ENCODE assay signal across 19 cellular contexts in the genomic region with DNA sequence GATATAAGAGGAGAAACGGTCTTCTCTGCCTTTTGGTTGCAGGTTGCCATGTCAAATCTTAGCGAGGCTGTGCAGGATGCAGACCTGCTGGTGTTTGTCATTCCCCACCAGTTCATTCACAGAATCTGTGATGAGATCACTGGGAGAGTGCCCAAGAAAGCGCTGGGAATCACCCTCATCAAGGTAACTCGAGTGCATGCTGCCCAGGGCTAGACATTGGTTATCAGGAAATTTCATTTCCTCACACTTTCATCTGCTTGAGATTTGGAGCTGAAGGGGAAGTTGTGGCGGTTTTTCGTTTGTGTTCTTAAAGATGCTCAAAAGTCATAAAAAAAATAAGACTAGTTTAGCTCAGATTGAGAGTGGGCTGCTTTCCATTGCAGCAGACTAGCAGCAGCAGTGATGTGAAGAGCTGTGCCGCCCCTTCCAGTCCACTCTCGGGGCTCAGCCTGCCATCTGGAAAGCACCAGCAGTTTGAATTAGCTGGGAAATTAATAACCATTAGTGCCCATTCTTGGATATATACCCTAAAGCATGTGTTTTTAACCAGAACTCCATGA. TPM values are rescaled to one million over a fixed set of nuclear protein-coding genes. Genes with fewer than 3 reads are reported as not detected.
DNase-seq lines count a peak whose midpoint lies in the region; ATAC-seq and TF ChIP-seq lines count a peak whose summit lies in the region.
"Had no signal": no experiment of that assay in that cellular context is flagged by ENCODE, and none has a peak within 500 bp of the region (broad histone marks: within the 10 kb centered on the region; RNA-seq: fewer than 3 reads in every experiment).

No MANE protein-coding gene starts in this region.

- TF ChIP-seq CTCF in cardiac muscle cell (IDR thresholded peaks at IDR 0.05; ENCODE audit: low read depth, low read length): no peak
- TF ChIP-seq CTCF in SK-N-SH (IDR thresholded peaks at IDR 0.05): no peak

- H3K4me1 ChIP-seq in cardiac muscle cell (ENCODE audit: low read depth) (peaks cover 10% of the 10 kb centered on the region), SK-N-SH (ENCODE audit: control insufficient read depth in 1 of 2, insufficient read depth in 2 of 2, low read depth in 1 of 2, low read length in 1 of 2) (peaks cover 0 to 19% of the 10 kb centered on the region in 2 experiments; a peak in 2 of 4 replicates)
- H3K4me1 ChIP-seq: pancreas had no signal

- peak overlapping the region; percentile 85 for H3K27ac ChIP-seq in cardiac muscle cell
- H3K27ac ChIP-seq in SK-N-SH (ENCODE audit: low read depth in 2 of 2, low read length in 1 of 2): peak overlapping the region in 1 of 2 experiments; percentile 67; a peak in 2 of 4 replicates
- H3K27ac ChIP-seq: esophagus squamous epithelium, hepatocyte, pancreas had no signal

- DNase-seq in cardiac muscle cell (ENCODE audit: low read depth in 1 of 2, low spot score in 1 of 2) (no peak), left ventricle myocardium superior (no peak), SK-N-SH (peak; percentile 34), astrocyte of the hippocampus (ENCODE audit: low read depth, low spot score) (peak; percentile 42), germinal center (ENCODE audit: low spot score) (no peak), amniotic stem cell (lab: John Stamatoyannopoulos, UW) (no peak)
- peak in 1 of 2 donors; percentile 11 for DNase-seq in stimulated activated naive CD8-positive, alpha-beta T cell treated with anti-CD3 and anti-CD28 coated beads, Interleukin-15, amount 100 ng/mL, for 72 hours
- DNase-seq: activated CD4-positive, CD25-positive, alpha-beta regulatory T cell; activated T-cell treated with anti-CD3 and anti-CD28 coated beads for 4 hours; anterior cingulate cortex; esophagus squamous epithelium; H7; NCI-H146; pancreas; PC-3; stimulated activated naive CD4-positive, alpha-beta T cell treated with Interleukin-2 at 50 U/mL for 16 hours had no signal

- H3K27me3 ChIP-seq in cardiac muscle cell (no peaks in the 10 kb centered on the region), SK-N-SH (ENCODE audit: insufficient read depth) (no peaks in the 10 kb centered on the region)
- H3K27me3 ChIP-seq: esophagus squamous epithelium, hepatocyte, pancreas had no signal

- no peak overlapping the region for H3K4me2 ChIP-seq in SK-N-SH
- H3K4me2 ChIP-seq: hepatocyte had no signal

- intact Hi-C loops in left ventricle myocardium superior (cut with micrococcal nuclease): no loop called here

- CTCF ChIA-PET in SK-N-SH (lab: Yijun Ruan, JAX): interaction anchor here (1.8 to 2.0 kb wide), 2 partner anchors 12 to 119 kb away, joined by 7 to 8 read pairs; no protein-coding TSS in a partner anchor

- no peaks in the 10 kb centered on the region for H3K9me3 ChIP-seq in cardiac muscle cell (ENCODE audit: low read depth)
- H3K9me3 ChIP-seq in SK-N-SH: no peaks in the 10 kb centered on the region
- H3K9me3 ChIP-seq: esophagus squamous epithelium, pancreas had no signal

- H3K36me3 ChIP-seq in cardiac muscle cell (no peaks in the 10 kb centered on the region), SK-N-SH (replicated peaks in 1 of 2; ENCODE audit: control insufficient read depth in 1 of 2, insufficient read depth in 2 of 2, low read length in 1 of 2) (no peaks in the 10 kb centered on the region)
- H3K36me3 ChIP-seq: pancreas had no signal

- 61% methylated on average over 8 of the region's 8 CpGs for WGBS in SK-N-SH (ENCODE audit: low lambda C conversion rate)

- TF ChIP-seq RAD21 in SK-N-SH (IDR thresholded peaks at IDR 0.05; ENCODE audit: low read length): no peak

- POLR2A ChIA-PET in SK-N-SH (lab: Yijun Ruan, JAX): interaction anchor here (0.8 kb wide), 1 partner anchor 32 kb away, joined by 3 read pairs; a partner anchor contains a TSS

- TF ChIP-seq EP300 in SK-N-SH (IDR thresholded peaks at IDR 0.05; ENCODE audit: borderline replicate concordance in 1 of 2, low read depth in 1 of 2, low read length in 1 of 2): no peak

- H3K4me3 Mint-ChIP-seq in stimulated activated naive CD8-positive, alpha-beta T cell treated with anti-CD3 and anti-CD28 coated beads, Interleukin-15, amount 100 ng/mL, for 72 hours: peak overlapping the region in 1 of 2 donors; percentile 9

- no peak overlapping the region for H2AFZ ChIP-seq in SK-N-SH (ENCODE audit: low read depth)
- H2AFZ ChIP-seq: hepatocyte had no signal

- H3K79me2 ChIP-seq in SK-N-SH (ENCODE audit: insufficient read depth): no peaks in the 10 kb centered on the region
- H3K79me2 ChIP-seq: hepatocyte had no signal

- no peaks in the 10 kb centered on the region for H4K20me1 ChIP-seq in SK-N-SH (ENCODE audit: insufficient read depth)

- H3K4me3 ChIP-seq in cardiac muscle cell: no peak overlapping the region
- H3K4me3 ChIP-seq in SK-N-SH (ENCODE audit: low read depth in 2 of 2, low read length in 1 of 2): no peak overlapping the region
- H3K4me3 ChIP-seq: esophagus squamous epithelium, hepatocyte, pancreas had no signal

- H3K9me3 Mint-ChIP-seq in stimulated activated naive CD8-positive, alpha-beta T cell treated with anti-CD3 and anti-CD28 coated beads, Interleukin-15, amount 100 ng/mL, for 72 hours: no peaks in the 10 kb centered on the region
- H3K9me3 Mint-ChIP-seq: IgD-negative memory B cell had no signal

- H3K4me1 Mint-ChIP-seq in stimulated activated naive CD8-positive, alpha-beta T cell treated with anti-CD3 and anti-CD28 coated beads, Interleukin-15, amount 100 ng/mL, for 72 hours: peaks cover 19% of the 10 kb centered on the region

- no peaks in the 10 kb centered on the region for H3K9me2 ChIP-seq in SK-N-SH

- no peaks in the 10 kb centered on the region for H3K27me3 Mint-ChIP-seq in stimulated activated naive CD8-positive, alpha-beta T cell treated with anti-CD3 and anti-CD28 coated beads, Interleukin-15, amount 100 ng/mL, for 72 hours
- H3K27me3 Mint-ChIP-seq: IgD-negative memory B cell had no signal

- no peak overlapping the region for H3K9ac ChIP-seq in SK-N-SH

- peaks cover 6% of the 10 kb centered on the region for H3F3A ChIP-seq in SK-N-SH (replicated peaks; ENCODE audit: insufficient read depth)

- H3K27ac Mint-ChIP-seq in stimulated activated naive CD8-positive, alpha-beta T cell treated with anti-CD3 and anti-CD28 coated beads, Interleukin-15, amount 100 ng/mL, for 72 hours: no peak overlapping the region

- no peak for ATAC-seq in left ventricle myocardium superior
- ATAC-seq in stimulated activated naive CD8-positive, alpha-beta T cell treated with anti-CD3 and anti-CD28 coated beads, Interleukin-15, amount 100 ng/mL, for 72 hours: peak; percentile 76
- ATAC-seq in GM21515 (IDR thresholded peaks at IDR 0.05; ENCODE audit: unreplicated experiment): no peak
- ATAC-seq: pancreas, PC-3 had no signal

TF ChIP-seq in SK-N-SH, 30 proteins besides CTCF, POLR2A, EP300 and RAD21 (continues in another document):
- TF ChIP-seq, protein P1, sequence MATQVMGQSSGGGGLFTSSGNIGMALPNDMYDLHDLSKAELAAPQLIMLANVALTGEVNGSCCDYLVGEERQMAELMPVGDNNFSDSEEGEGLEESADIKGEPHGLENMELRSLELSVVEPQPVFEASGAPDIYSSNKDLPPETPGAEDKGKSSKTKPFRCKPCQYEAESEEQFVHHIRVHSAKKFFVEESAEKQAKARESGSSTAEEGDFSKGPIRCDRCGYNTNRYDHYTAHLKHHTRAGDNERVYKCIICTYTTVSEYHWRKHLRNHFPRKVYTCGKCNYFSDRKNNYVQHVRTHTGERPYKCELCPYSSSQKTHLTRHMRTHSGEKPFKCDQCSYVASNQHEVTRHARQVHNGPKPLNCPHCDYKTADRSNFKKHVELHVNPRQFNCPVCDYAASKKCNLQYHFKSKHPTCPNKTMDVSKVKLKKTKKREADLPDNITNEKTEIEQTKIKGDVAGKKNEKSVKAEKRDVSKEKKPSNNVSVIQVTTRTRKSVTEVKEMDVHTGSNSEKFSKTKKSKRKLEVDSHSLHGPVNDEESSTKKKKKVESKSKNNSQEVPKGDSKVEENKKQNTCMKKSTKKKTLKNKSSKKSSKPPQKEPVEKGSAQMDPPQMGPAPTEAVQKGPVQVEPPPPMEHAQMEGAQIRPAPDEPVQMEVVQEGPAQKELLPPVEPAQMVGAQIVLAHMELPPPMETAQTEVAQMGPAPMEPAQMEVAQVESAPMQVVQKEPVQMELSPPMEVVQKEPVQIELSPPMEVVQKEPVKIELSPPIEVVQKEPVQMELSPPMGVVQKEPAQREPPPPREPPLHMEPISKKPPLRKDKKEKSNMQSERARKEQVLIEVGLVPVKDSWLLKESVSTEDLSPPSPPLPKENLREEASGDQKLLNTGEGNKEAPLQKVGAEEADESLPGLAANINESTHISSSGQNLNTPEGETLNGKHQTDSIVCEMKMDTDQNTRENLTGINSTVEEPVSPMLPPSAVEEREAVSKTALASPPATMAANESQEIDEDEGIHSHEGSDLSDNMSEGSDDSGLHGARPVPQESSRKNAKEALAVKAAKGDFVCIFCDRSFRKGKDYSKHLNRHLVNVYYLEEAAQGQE (IDR thresholded peaks at IDR 0.05; ENCODE audit: low read depth, low read length): no peak
- TF ChIP-seq TEAD4 (IDR thresholded peaks at IDR 0.05; ENCODE audit: borderline replicate concordance, insufficient read depth) (no peak), FOSL2 (IDR thresholded peaks at IDR 0.05; ENCODE audit: borderline replicate concordance, low read depth) (no peak), EZH2phosphoT487 (IDR thresholded peaks at IDR 0.05; ENCODE audit: borderline replicate concordance, low read depth) (no peak), YY1 (IDR thresholded peaks at IDR 0.05; ENCODE audit: low read depth) (no peak), ELF1 (IDR thresholded peaks at IDR 0.05) (no peak), RCOR1 (IDR thresholded peaks at IDR 0.05; ENCODE audit: low read length) (no peak), RFX5 (IDR thresholded peaks at IDR 0.05; ENCODE audit: low read length) (no peak)
- TF ChIP-seq, protein P2, sequence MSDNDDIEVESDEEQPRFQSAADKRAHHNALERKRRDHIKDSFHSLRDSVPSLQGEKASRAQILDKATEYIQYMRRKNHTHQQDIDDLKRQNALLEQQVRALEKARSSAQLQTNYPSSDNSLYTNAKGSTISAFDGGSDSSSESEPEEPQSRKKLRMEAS (IDR thresholded peaks at IDR 0.05; ENCODE audit: low read depth): no peak
- TF ChIP-seq, protein P3, sequence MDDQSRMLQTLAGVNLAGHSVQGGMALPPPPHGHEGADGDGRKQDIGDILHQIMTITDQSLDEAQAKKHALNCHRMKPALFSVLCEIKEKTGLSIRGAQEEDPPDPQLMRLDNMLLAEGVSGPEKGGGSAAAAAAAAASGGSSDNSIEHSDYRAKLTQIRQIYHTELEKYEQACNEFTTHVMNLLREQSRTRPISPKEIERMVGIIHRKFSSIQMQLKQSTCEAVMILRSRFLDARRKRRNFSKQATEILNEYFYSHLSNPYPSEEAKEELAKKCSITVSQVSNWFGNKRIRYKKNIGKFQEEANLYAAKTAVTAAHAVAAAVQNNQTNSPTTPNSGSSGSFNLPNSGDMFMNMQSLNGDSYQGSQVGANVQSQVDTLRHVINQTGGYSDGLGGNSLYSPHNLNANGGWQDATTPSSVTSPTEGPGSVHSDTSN (IDR thresholded peaks at IDR 0.05): no peak

RNA-seq across cellular contexts. Expression of a gene that starts 32.2 kb away (rescaled TPM):
- 16.2 and 20.1 TPM in 2 replicates for total RNA-seq in cardiac muscle cell
- polyA plus RNA-seq in cardiac muscle cell: 19.4 and 22.1 TPM in 2 replicates
- total RNA-seq in left ventricle myocardium superior: 246 TPM
- 6.1 and 7.7 TPM in 2 replicates for polyA plus RNA-seq in SK-N-SH (2012; rRNA removed)
- 8.0 and 8.7 TPM in 2 replicates for polyA plus RNA-seq in SK-N-SH (2012; cell fraction: cytosol; rRNA removed)
- polyA plus RNA-seq in SK-N-SH (2012; cell fraction: nucleus; rRNA removed): 6.9 and 7.6 TPM in 2 replicates

Comparison
In these comparisons a context has a peak if more than half of its experiments do, and no peak if none do; other contexts are left out.
1. RNA of a gene that starts 32.2 kb away (total RNA-seq): 246 TPM in left ventricle myocardium superior (single experiment); 16.2 to 20.1 TPM in cardiac muscle cell; every median in the first group is over 10 times any median in the second.
2. DNase-seq: peak in SK-N-SH (single experiment) and astrocyte of the hippocampus (single experiment); none in cardiac muscle cell (0 of 2), left ventricle myocardium superior (single experiment), germinal center (single experiment) and amniotic stem cell (single experiment).